Comparison of ENCODE assay signal across 8 cellular contexts in the genomic region with DNA sequence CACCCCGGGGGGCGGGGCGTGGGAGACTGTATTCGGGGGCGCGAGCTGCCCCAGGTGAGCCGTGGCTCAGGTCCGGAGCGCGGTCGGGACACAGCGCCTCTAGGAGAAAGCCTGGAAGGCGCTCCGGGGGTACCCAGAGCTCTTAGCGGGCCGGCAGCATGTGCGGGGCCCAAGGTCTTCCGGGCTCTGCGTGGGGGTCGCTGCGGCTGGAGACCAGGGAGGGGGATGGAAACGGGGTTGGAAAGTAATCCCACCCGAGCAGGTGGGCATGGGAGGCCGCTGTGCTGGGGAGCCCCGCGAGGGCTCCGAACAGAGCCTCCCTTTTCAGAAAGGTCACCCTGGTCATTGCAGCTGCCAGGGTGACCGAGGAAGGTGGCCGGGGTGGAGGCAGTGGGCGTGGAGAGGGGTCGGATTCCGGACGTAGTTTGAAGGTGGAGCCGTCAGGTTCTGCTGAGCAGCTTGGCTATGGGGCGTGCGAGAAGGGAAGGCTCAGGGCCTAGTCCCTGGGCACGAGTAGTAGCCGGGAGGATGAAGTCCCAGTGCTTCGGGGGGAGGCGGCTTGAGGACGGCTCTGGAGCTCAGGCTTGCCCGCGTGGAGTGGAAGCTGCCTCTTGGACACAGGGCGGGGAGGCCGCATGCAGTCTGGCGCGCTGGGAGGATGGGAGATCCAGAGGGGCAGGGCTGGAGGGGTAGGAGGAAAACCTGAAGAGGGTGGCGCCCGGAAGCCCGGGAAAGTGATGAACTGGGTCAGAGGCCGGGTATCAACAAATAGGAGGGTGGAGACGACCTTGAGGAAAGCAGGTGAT.
DNase-seq lines count a peak whose midpoint lies in the region; ATAC-seq lines count a peak whose summit lies in the region.

A gene (plus strand): TSS at position 31 of the 806 bp plus-strand sequence. CDS start 9,510 bp downstream, outside the sequence.

- ATAC-seq in GM19023 (IDR thresholded peaks at IDR 0.05; ENCODE audit: unreplicated experiment), result peak; percentile 74
- ATAC-seq in HG03196 (IDR thresholded peaks at IDR 0.05; ENCODE audit: unreplicated experiment), result peak; percentile 65
- peak; percentile 77 for ATAC-seq in central memory CD8-positive, alpha-beta T cell (replicated peaks; ENCODE audit: extremely low read depth, poor library complexity, severe bottlenecking)

- no peaks in the 10 kb centered on the region for H3K9me3 Mint-ChIP-seq in central memory CD8-positive, alpha-beta T cell

- H3K4me1 Mint-ChIP-seq in central memory CD8-positive, alpha-beta T cell, result peaks cover 17% of the 10 kb centered on the region

- peak; percentile 84 for DNase-seq in AG20443 (ENCODE audit: low spot score)
- DNase-seq in NCI-H226, result peak; percentile 84
- DNase-seq in activated CD4-positive, CD25-positive, alpha-beta regulatory T cell treated with anti-CD3 and anti-CD28 coated beads, Interleukin-2, amount 50 U/mL, for 16 hours (ENCODE audit: low read depth, low spot score), result peak; percentile 43
- DNase-seq in central memory CD8-positive, alpha-beta T cell (ENCODE audit: low spot score in 2 of 2), result peak; percentile 62 to 64
- DNase-seq in kidney glomerular epithelial cell (lab: John Stamatoyannopoulos, UW), result peak; percentile 89
- DNase-seq in stimulated activated CD4-positive, alpha-beta T cell treated with anti-CD3 and anti-CD28 coated beads, Interleukin-15, amount 100 ng/mL, for 48 hours (ENCODE audit: low read depth in 2 of 2), result peak; percentile 74 to 75

- H3K27me3 Mint-ChIP-seq in central memory CD8-positive, alpha-beta T cell, result no peaks in the 10 kb centered on the region

- H3K36me3 Mint-ChIP-seq in central memory CD8-positive, alpha-beta T cell (ENCODE audit: insufficient read depth), result peaks cover 16% of the 10 kb centered on the region

- peak within 1 kb of the TSS; percentile 97 for H3K4me3 Mint-ChIP-seq in central memory CD8-positive, alpha-beta T cell

- peak within 1 kb of the TSS; percentile 95 for H3K27ac Mint-ChIP-seq in central memory CD8-positive, alpha-beta T cell (ENCODE audit: low read depth)

Comparison
In these comparisons a context has a peak if more than half of its experiments do, and no peak if none do; other contexts are left out.
1. Peak in every context shown above with its lines: DNase-seq and ATAC-seq.